8 cellular contexts compared by ENCODE assay signal in genomic region chr16:10878644-10879498, GRCh38. TPM values are rescaled to one million over a fixed set of nuclear protein-coding genes. Genes with fewer than 3 reads are reported as not detected.
DNase-seq lines count a peak whose midpoint lies in the region; ATAC-seq and TF ChIP-seq lines count a peak whose summit lies in the region.

No MANE protein-coding gene starts in this region.

- peak; percentile 41 for DNase-seq in activated CD4-positive, CD25-positive, alpha-beta regulatory T cell treated with anti-CD3 and anti-CD28 coated beads, Interleukin-2, amount 50 U/mL, for 72 hours
- DNase-seq in ovary (peak in 4 of 5 donors; percentile 17 to 47 (median 30)), SHP77 (lab: John Stamatoyannopoulos, UW) (no peak), T1000 (lab: John Stamatoyannopoulos, UW) (no peak)

- ATAC-seq in gastroesophageal sphincter (peak; percentile 59), HG03095 (IDR thresholded peaks at IDR 0.05; ENCODE audit: unreplicated experiment) (no peak)

- H3K9me3 ChIP-seq in HEK293 (ENCODE audit: control insufficient read depth, insufficient read depth, low read depth, low read length) (no peaks in the 10 kb centered on the region), gastroesophageal sphincter (no peaks in the 10 kb centered on the region), ovary (no peaks in the 10 kb centered on the region)

- H3K4me3 ChIP-seq in HEK293 (ENCODE audit: low read depth, low read length): no peak overlapping the region
- H3K4me3 ChIP-seq in gastroesophageal sphincter: peak overlapping the region; percentile 33 to 62
- peak overlapping the region; percentile 37 for H3K4me3 ChIP-seq in ovary

- TF ChIP-seq CTCF in HEK293 (tag by site-specific recombination; IDR thresholded peaks at IDR 0.05) (no peak), gastroesophageal sphincter (IDR thresholded peaks at IDR 0.05) (no peak), ovary (IDR thresholded peaks at IDR 0.05) (no peak)

- TF ChIP-seq POLR2A in GM10847 (IDR thresholded peaks at IDR 0.05; ENCODE audit: extremely low read depth, insufficient read length) (peak; percentile 36), gastroesophageal sphincter (IDR thresholded peaks at IDR 0.05) (no peak), ovary (IDR thresholded peaks at IDR 0.05) (no peak)

- H3K4me1 ChIP-seq in HEK293 (ENCODE audit: control insufficient read depth, insufficient read depth, low read length) (no peaks in the 10 kb centered on the region), gastroesophageal sphincter (peaks cover 0 to 27% (median 7%) of the 10 kb centered on the region in 3 donors), ovary (ENCODE audit: insufficient read depth) (no peaks in the 10 kb centered on the region)

- TF ChIP-seq EP300 in gastroesophageal sphincter (IDR thresholded peaks at IDR 0.05) (no peak), ovary (IDR thresholded peaks at IDR 0.05) (no peak)

- H3K36me3 ChIP-seq in HEK293 (ENCODE audit: control insufficient read depth in 2 of 2, insufficient read depth in 1 of 2, low read length in 2 of 2) (no peaks in the 10 kb centered on the region), gastroesophageal sphincter (no peaks in the 10 kb centered on the region), ovary (no peaks in the 10 kb centered on the region)

- H3K27ac ChIP-seq in HEK293 (ENCODE audit: extremely low read depth, low read depth, low read length) (no peak overlapping the region), gastroesophageal sphincter (peak overlapping the region in 3 of 4 donors; percentile 45 to 50 (median 49)), ovary (no peak overlapping the region)

- CTCF ChIA-PET in HEK293 (lab: Yijun Ruan, JAX): interaction anchor here (0.6 to 0.8 kb wide), 2 partner anchors 30 to 39 kb away, joined by 3 read pairs; no protein-coding TSS in a partner anchor

- H3K27me3 ChIP-seq in gastroesophageal sphincter (peaks cover 92% of the 10 kb centered on the region), ovary (no peaks in the 10 kb centered on the region)

- intact Hi-C loops in ovary (cut with DNase I): no loop called here

- POLR2A ChIA-PET in HEK293 (lab: Yijun Ruan, JAX): interaction anchor here (0.9 to 1.4 kb wide), 2 partner anchors 13 to 63 kb away, joined by 3 to 4 read pairs; partner anchors contain the start of gene DEXI

- 2 to 5% methylated on average over 13 to 27 of the region's 49 CpGs for WGBS in gastroesophageal sphincter (ENCODE audit: low coverage in 1 of 2), 2 donors
- WGBS in ovary, 3 donors: 1 to 2% (median 1%) methylated on average over 43 to 49 of the region's 49 CpGs

TF ChIP-seq in HEK293, 187 proteins besides CTCF, POLR2A, EP300 and RAD21:
- no peak for TF ChIP-seq ZSCAN16 (tag by site-specific recombination; IDR thresholded peaks at IDR 0.05)
- no peak for TF ChIP-seq ZNF792 (tag by site-specific recombination; IDR thresholded peaks at IDR 0.05)
- TF ChIP-seq ZBTB21 (tag by site-specific recombination; IDR thresholded peaks at IDR 0.05): no peak
- TF ChIP-seq ZNF707 (tag by site-specific recombination; IDR thresholded peaks at IDR 0.05): no peak
- no peak for TF ChIP-seq ZNF692 (tag by site-specific recombination; IDR thresholded peaks at IDR 0.05)
- no peak for TF ChIP-seq ZNF571 (tag by site-specific recombination; IDR thresholded peaks at IDR 0.05)
- TF ChIP-seq SALL2 (tag by site-specific recombination; IDR thresholded peaks at IDR 0.05; ENCODE audit: borderline replicate concordance): no peak
- TF ChIP-seq GLIS1 (tag by site-specific recombination; IDR thresholded peaks at IDR 0.05): peak; percentile 49; the same call in 1 of the 2 replicates
- no peak for TF ChIP-seq ZNF704 (tag by site-specific recombination; IDR thresholded peaks at IDR 0.05)
- no peak for TF ChIP-seq ZNF423 (tag by site-specific recombination; IDR thresholded peaks at IDR 0.05)
- no peak for TF ChIP-seq TRIM28 (IDR thresholded peaks at IDR 0.05; ENCODE audit: borderline replicate concordance, low read length)
- peak; percentile 73 for TF ChIP-seq ZIC2 (tag by site-specific recombination; IDR thresholded peaks at IDR 0.05)
- peak; percentile 39; the same call in 1 of the 2 replicates for TF ChIP-seq GLIS2 (tag by site-specific recombination; IDR thresholded peaks at IDR 0.05)
- TF ChIP-seq YY1 (tag by site-specific recombination; IDR thresholded peaks at IDR 0.05): no peak
- no peak for TF ChIP-seq ZNF521 (tag by site-specific recombination; IDR thresholded peaks at IDR 0.05)
- no peak for TF ChIP-seq ZNF768 (tag by site-specific recombination; IDR thresholded peaks at IDR 0.05)
- TF ChIP-seq ZNF341 (tag by site-specific recombination; IDR thresholded peaks at IDR 0.05; ENCODE audit: low read depth): peak; percentile 83
- no peak for TF ChIP-seq TCF7L2 (IDR thresholded peaks at IDR 0.05; ENCODE audit: borderline replicate concordance, low read depth, low read length)
- TF ChIP-seq ZNF561 (tag by site-specific recombination; IDR thresholded peaks at IDR 0.05; ENCODE audit: borderline replicate concordance): no peak
- TF ChIP-seq ZBTB48 (tag by site-specific recombination; IDR thresholded peaks at IDR 0.05): 0 out of 2 replicates have a peak, but pooled peaks have one; percentile 29
- TF ChIP-seq AEBP2 (tag by site-specific recombination; IDR thresholded peaks at IDR 0.05; ENCODE audit: borderline replicate concordance): no peak
- TF ChIP-seq PRDM4 (tag by site-specific recombination; IDR thresholded peaks at IDR 0.05): no peak
- TF ChIP-seq ZNF354C (tag by site-specific recombination; IDR thresholded peaks at IDR 0.05; ENCODE audit: borderline replicate concordance, low read depth): no peak
- no peak for TF ChIP-seq SCRT1 (tag by site-specific recombination; IDR thresholded peaks at IDR 0.05; ENCODE audit: borderline replicate concordance)
- no peak for TF ChIP-seq ZNF140 (tag by site-specific recombination; IDR thresholded peaks at IDR 0.05)
- no peak for TF ChIP-seq ZFP3 (tag by site-specific recombination; IDR thresholded peaks at IDR 0.05; ENCODE audit: low read depth)
- peak; percentile 82 for TF ChIP-seq ZBTB20 (tag by site-specific recombination; IDR thresholded peaks at IDR 0.05)
TF ChIP-seq in HEK293: peak in this region for 6.

RNA-seq across cellular contexts. Expression of gene CIITA, which starts 1.9 kb away (rescaled TPM):
- total RNA-seq in gastroesophageal sphincter (10 to 100 TPM in 1 of 4 donors, 1 to 10 TPM in 3; 4.3 to 26.5 (median 7.4) TPM), ovary (10 to 100 TPM in 3 of 7 donors, 1 to 10 TPM in 4; 2.9 to 19.9 (median 7.2) TPM)
- 10 to 100 TPM in 1 of 2 donors, 1 to 10 TPM in 1; 3.8 to 17.8 TPM for polyA plus RNA-seq in ovary

Comparison
In these comparisons a context has a peak if more than half of its experiments do, and no peak if none do; other contexts are left out.
1. H3K27ac ChIP-seq: peak in gastroesophageal sphincter (3 of 4); none in HEK293 (single experiment) and ovary (0 of 2).
2. DNase-seq: peak in activated CD4-positive, CD25-positive, alpha-beta regulatory T cell treated with anti-CD3 and anti-CD28 coated beads, Interleukin-2, amount 50 U/mL, for 72 hours (single experiment) and ovary (4 of 5); none in SHP77 (0 of 2) and T1000 (single experiment).